In genomic region chr15:38593523-38593922, GRCh38 we compare ENCODE assay signal across 28 cellular contexts. TPM values are rescaled to one million over a fixed set of nuclear protein-coding genes. Genes with fewer than 3 reads are reported as not detected.
DNase-seq lines count a peak whose midpoint lies in the region; ATAC-seq and TF ChIP-seq lines count a peak whose summit lies in the region.
"Had no signal": no experiment of that assay in that cellular context is flagged by ENCODE, and none has a peak within 500 bp of the region (broad histone marks: within the 10 kb centered on the region; RNA-seq: fewer than 3 reads in every experiment).

No MANE protein-coding gene starts in this region.

- no peak for TF ChIP-seq CTCF in HCT116 (IDR thresholded peaks at IDR 0.05 in 2 of 3, conservative IDR thresholded peaks at IDR 0.05 in 1 of 3; ENCODE audit: borderline replicate concordance in 1 of 3, insufficient read depth in 1 of 3, low read depth in 2 of 3, low read length in 2 of 3)
- no peak for TF ChIP-seq CTCF in RWPE1 (conservative IDR thresholded peaks at IDR 0.05; ENCODE audit: low read depth)
- no peak for TF ChIP-seq CTCF in lower lobe of right lung (IDR thresholded peaks at IDR 0.05)
- no peak for TF ChIP-seq CTCF in MM.1S (IDR thresholded peaks at IDR 0.05; ENCODE audit: low read length)

- no peaks in the 10 kb centered on the region for H3K36me3 ChIP-seq in HCT116 (ENCODE audit: control insufficient read depth in 1 of 2, insufficient read depth in 2 of 2, low read length in 2 of 2)
- no peaks in the 10 kb centered on the region for H3K36me3 ChIP-seq in lower lobe of right lung
- H3K36me3 ChIP-seq in MM.1S (replicated peaks; ENCODE audit: insufficient read depth, low read length) = no peaks in the 10 kb centered on the region
- H3K36me3 ChIP-seq: BLaER1, cardiac muscle cell, HAP-1, vagina had no signal

- DNase-seq in AG20443 (ENCODE audit: low spot score) (peak; percentile 21), HCT116 (ENCODE audit: low read depth, low spot score) (no peak), RWPE1 (ENCODE audit: low spot score) (peak; percentile 28), lower lobe of right lung (no peak), NCI-H1930 (lab: John Stamatoyannopoulos, UW) (no peak), SK-N-DZ (ENCODE audit: low spot score) (no peak), HT-29 (ENCODE audit: low spot score) (no peak), MM.1S (no peak)
- DNase-seq: activated CD4-positive, alpha-beta T cell treated with anti-CD3 and anti-CD28 coated beads, Interleukin-2, amount 50 U/mL, for 1 hour; activated CD8-positive, alpha-beta memory T cell treated with anti-CD3 and anti-CD28 coated beads, Interleukin-2, amount 10 ng/mL, durations not matched to agents 7 days and 5 days; activated naive CD4-positive, alpha-beta T cell treated with anti-CD3 and anti-CD28 coated beads, Interleukin-2, amount 10 ng/mL, durations not matched to agents 7 days and 5 days; activated T-cell treated with anti-CD3 and anti-CD28 coated beads, Interleukin-2, amount 50 U/mL, for 72 hours; aorta; COR-L47; MV-4-11; naive B cell; NCI-H1694; NCI-H2171 treated with DMSO at 0.1 percent for 48 hours; NCI-H526; stimulated activated CD4-positive, alpha-beta T cell treated with anti-CD3 and anti-CD28 coated beads, Interleukin-1b, Interleukin-23, amount 100 ng/mL, for 48 hours; substantia nigra had no signal

- H3K27me3 ChIP-seq in HCT116 (ENCODE audit: insufficient read depth, low read length) = peaks cover 25% of the 10 kb centered on the region; the same call in 1 of the 2 replicates
- no peaks in the 10 kb centered on the region for H3K27me3 ChIP-seq in lower lobe of right lung (ENCODE audit: low read depth)
- H3K27me3 ChIP-seq in MM.1S (replicated peaks; ENCODE audit: insufficient read depth, low read length) = no peaks in the 10 kb centered on the region
- H3K27me3 ChIP-seq: BLaER1, cardiac muscle cell, vagina had no signal

- H3K4me3 ChIP-seq in HCT116 (replicated peaks in 1 of 2; ENCODE audit: low read depth in 1 of 2, low read length in 2 of 2) = no peak overlapping the region
- H3K4me3 ChIP-seq in lower lobe of right lung = no peak overlapping the region
- H3K4me3 ChIP-seq in MM.1S (ENCODE audit: low read length) = no peak overlapping the region
- H3K4me3 ChIP-seq: BLaER1, cardiac muscle cell, HAP-1, skin epidermis, vagina had no signal

- intact Hi-C loops in HCT116 (cut with micrococcal nuclease) = no loop called here
- intact Hi-C loops in lower lobe of right lung (cut with DNase I) = no loop called here

- H3K4me1 ChIP-seq in HCT116 (ENCODE audit: control insufficient read depth in 1 of 2, insufficient read depth in 2 of 2, low read length in 2 of 2) = peaks cover 0 to 4% of the 10 kb centered on the region in 2 experiments; a peak in 1 of 4 replicates
- H3K4me1 ChIP-seq in lower lobe of right lung = no peaks in the 10 kb centered on the region
- no peaks in the 10 kb centered on the region for H3K4me1 ChIP-seq in MM.1S (ENCODE audit: low read length)
- H3K4me1 ChIP-seq: BLaER1, HAP-1 had no signal

- no peaks in the 10 kb centered on the region for H3F3A ChIP-seq in MM.1S (ENCODE audit: insufficient read depth, low read length)

- TF ChIP-seq POLR2A in HCT116 (IDR thresholded peaks at IDR 0.05; ENCODE audit: borderline replicate concordance, extremely low read depth, insufficient read depth, insufficient read length) = no peak

- ATAC-seq in HCT116 (peak; percentile 22; the same call in 1 of the 2 replicates), lower lobe of right lung (peak; percentile 68 to 81)
- ATAC-seq: activated CD8-positive, alpha-beta memory T cell treated with anti-CD3 and anti-CD28 coated beads, Interleukin-2, amount 10 ng/mL, durations not matched to agents 7 days and 5 days; activated T-cell treated with anti-CD3 and anti-CD28 coated beads, Interleukin-2, amount 50 U/mL, for 72 hours; WTC11 had no signal

- no peak for TF ChIP-seq RAD21 in HCT116 (IDR thresholded peaks at IDR 0.05; ENCODE audit: low read depth)

- H2AFZ ChIP-seq in HCT116 (ENCODE audit: low read depth, low read length, poor library complexity, severe bottlenecking) (no peak overlapping the region), MM.1S (ENCODE audit: low read length) (no peak overlapping the region)

- H4K20me1 ChIP-seq in HCT116 (ENCODE audit: insufficient read depth) (no peaks in the 10 kb centered on the region), MM.1S (ENCODE audit: insufficient read depth, low read length) (no peaks in the 10 kb centered on the region)
- H4K20me1 ChIP-seq: BLaER1 had no signal

- H3K4me2 ChIP-seq in HCT116 (ENCODE audit: low read length) = no peak overlapping the region
- no peak overlapping the region for H3K4me2 ChIP-seq in MM.1S (ENCODE audit: low read depth, low read length)
- H3K4me2 ChIP-seq: BLaER1 had no signal

- H3K9me3 ChIP-seq in HCT116 (ENCODE audit: control insufficient read depth in 1 of 2, insufficient read depth in 1 of 2, low read depth in 1 of 2, low read length in 2 of 2) (no peaks in the 10 kb centered on the region), lower lobe of right lung (no peaks in the 10 kb centered on the region), MM.1S (replicated peaks; ENCODE audit: insufficient read depth, low read length) (no peaks in the 10 kb centered on the region)
- H3K9me3 ChIP-seq: BLaER1, HAP-1, vagina had no signal

- no peaks in the 10 kb centered on the region for H3K79me2 ChIP-seq in HCT116 (ENCODE audit: insufficient read depth, low read length)
- H3K79me2 ChIP-seq in MM.1S (ENCODE audit: low read length) = no peaks in the 10 kb centered on the region

- H3K9me2 ChIP-seq in HCT116 (ENCODE audit: insufficient read depth) (no peaks in the 10 kb centered on the region), MM.1S (replicated peaks; ENCODE audit: insufficient read depth, low read length) (no peaks in the 10 kb centered on the region)

- H3K27ac ChIP-seq in HCT116 (ENCODE audit: low read depth, low read length) (no peak overlapping the region), RWPE1 (no peak overlapping the region), lower lobe of right lung (no peak overlapping the region), MM.1S (ENCODE audit: low read length) (no peak overlapping the region)
- H3K27ac ChIP-seq: BLaER1, cardiac muscle cell, HL-60, skin epidermis, vagina had no signal

- POLR2A ChIA-PET in HCT116 (lab: Charles Lee) = no interaction called here
- POLR2A ChIA-PET in RWPE1 (lab: Yijun Ruan, JAX; ENCODE audit: low non-redundant PET) = no interaction called here

- CTCF ChIA-PET in HCT116 (lab: Charles Lee) (no interaction called here), RWPE1 (lab: Yijun Ruan, JAX) (no interaction called here)

- H3K9ac ChIP-seq in HCT116 (ENCODE audit: low read length) (no peak overlapping the region), MM.1S (ENCODE audit: low read length) (no peak overlapping the region)
- H3K9ac ChIP-seq: BLaER1 had no signal

- RAD21 ChIA-PET in HCT116 (lab: Charles Lee; ENCODE audit: low non-redundant PET in 1 of 2, low total read pairs in 2 of 2, uncharacterized antibody in 2 of 2, unreplicated experiment in 2 of 2) = no interaction called here

- no TSS peak for BruUV-seq in HCT116 (replicated peaks; lab: Mats Ljungman, UMichigan)

TF ChIP-seq in HCT116, 20 proteins besides CTCF, POLR2A, EP300 and RAD21:
- TF ChIP-seq EZH2phosphoT487 (IDR thresholded peaks at IDR 0.05; ENCODE audit: borderline replicate concordance) = no peak

RNA-seq across cellular contexts. Expression of gene RASGRP1, which starts 28.9 kb away (rescaled TPM):
- total RNA-seq in HCT116 (2021; ENCODE audit: unreplicated experiment) = 1.6 TPM
- 0.87 and 0.97 TPM in 2 replicates for polyA plus RNA-seq in HCT116 (2012)
- 2.3 TPM for total RNA-seq in lower lobe of right lung
- 0.29 TPM in 1 of 2 replicates, not detected in the other for polyA plus RNA-seq in SK-N-DZ (2014; cell fraction: cytosol; rRNA removed)
- not detected in 2 replicates for polyA plus RNA-seq in SK-N-DZ (2014; cell fraction: nucleus; rRNA removed)
- total RNA-seq in HT-29 (2014; rRNA removed; shearing (Covaris generic)) = 0.08 and 1.3 TPM in 2 replicates

Comparison
In these comparisons a context has a peak if more than half of its experiments do, and no peak if none do; other contexts are left out.
1. DNase-seq: peak in AG20443 (single experiment) and RWPE1 (single experiment); none in HCT116 (single experiment), lower lobe of right lung (single experiment), NCI-H1930 (0 of 2), SK-N-DZ (single experiment), HT-29 (single experiment) and MM.1S (single experiment).